In genomic region chr7:75965617-75966016, GRCh38 we compare ENCODE assay signal across 1 cellular context.
A peak's percentile ranks its signal among the peaks of the same experiment; 100 is the strongest.
TF ChIP-seq lines count a peak whose summit lies in the region.

No MANE protein-coding gene starts in this region.

TF ChIP-seq in HepG2, 621 proteins besides CTCF, POLR2A, EP300 and RAD21:
- TF ChIP-seq RBM22 (optimal IDR thresholded peaks at IDR 0.05; ENCODE audit: low read length) (peak; percentile 55), ZSCAN29 (CRISPR knock-in tag; conservative IDR thresholded peaks at IDR 0.05) (no peak), ZBTB1 (CRISPR knock-in tag; IDR thresholded peaks at IDR 0.05; ENCODE audit: borderline replicate concordance) (no peak), BRD4 (CRISPR knock-in tag; IDR thresholded peaks at IDR 0.05) (no peak)
